22 cellular contexts compared by ENCODE assay signal in the genomic region with DNA sequence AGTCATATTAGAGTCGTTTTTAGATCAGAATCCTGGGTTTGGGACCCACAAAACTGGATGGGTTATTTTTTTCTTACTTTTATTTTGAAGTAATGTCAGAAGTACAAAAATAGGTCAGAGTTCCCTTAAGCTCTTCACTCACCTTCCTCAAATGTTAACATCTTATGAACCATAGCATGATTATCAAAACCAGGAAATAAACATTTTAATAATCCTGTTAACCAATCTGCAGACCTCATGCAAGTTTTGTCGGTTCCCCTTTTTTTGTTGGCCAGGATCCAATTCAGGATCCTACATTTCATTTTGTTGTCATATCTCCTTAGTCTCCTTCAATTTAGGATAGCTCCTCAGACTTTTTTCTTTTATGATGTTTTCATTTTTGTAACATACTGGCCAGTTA.
A peak's percentile ranks its signal among the peaks of the same experiment; 100 is the strongest.
DNase-seq lines count a peak whose midpoint lies in the region; ATAC-seq, FAIRE-seq and TF ChIP-seq lines count a peak whose summit lies in the region.
"Had no signal": no experiment of that assay in that cellular context is flagged by ENCODE, and none has a peak within 500 bp of the region (broad histone marks: within the 10 kb centered on the region; RNA-seq: fewer than 3 reads in every experiment).

No MANE protein-coding gene starts in this region.

- H4K20me1 ChIP-seq in K562 (replicated peaks; ENCODE audit: control insufficient read depth, insufficient read depth, low read length) = no peaks in the 10 kb centered on the region

- BruUV-seq in K562 (replicated peaks; lab: Mats Ljungman, UMichigan) = no TSS peak

- POLR2A ChIA-PET in K562 (lab: Yijun Ruan, JAX) = interaction anchor here (2.0 kb wide), 1 partner anchor 8 kb away, joined by 11 read pairs; no protein-coding TSS in a partner anchor

- no peaks in the 10 kb centered on the region for H3K9me3 ChIP-seq in K562 (replicated peaks; ENCODE audit: control insufficient read depth, insufficient read depth, low read depth, low read length)
- no peaks in the 10 kb centered on the region for H3K9me3 ChIP-seq in upper lobe of right lung
- H3K9me3 ChIP-seq: A549, heart left ventricle, left lung, mucosa of descending colon had no signal

- no peaks in the 10 kb centered on the region for H3K27me3 ChIP-seq in K562 (ENCODE audit: control insufficient read depth in 2 of 2, insufficient read depth in 2 of 2, low read length in 2 of 2)
- H3K27me3 ChIP-seq in upper lobe of right lung = no peaks in the 10 kb centered on the region
- H3K27me3 ChIP-seq: heart left ventricle, left lung had no signal

- FAIRE-seq in K562 (lab: Jason Lieb, UNC) = peak; percentile 60
- FAIRE-seq: A549, endometrium, H54 had no signal

- intact Hi-C loops in K562 (cut with micrococcal nuclease) (loop anchor here (10.0 kb wide), 1 partner anchor 218 kb away; a partner anchor contains a TSS), upper lobe of right lung (cut with DNase I) (no loop called here), head of caudate nucleus (cut with DNase I) (no loop called here)

- TF ChIP-seq CTCF in K562 (IDR thresholded peaks at IDR 0.05 in 2 of 3, conservative IDR thresholded peaks at IDR 0.05 in 1 of 3; ENCODE audit: insufficient read depth in 2 of 3, low read depth in 1 of 3, low read length in 3 of 3) = no peak
- TF ChIP-seq CTCF in upper lobe of right lung (IDR thresholded peaks at IDR 0.05) = no peak

- peak; percentile 29 for DNase-seq in SKM-1 treated with dmso at 0.1 percent for 144 hours (lab: John Stamatoyannopoulos, UW; ENCODE audit: unreplicated experiment)
- no peak for DNase-seq in SKM-1 (lab: John Stamatoyannopoulos, UW; ENCODE audit: unreplicated experiment)
- DNase-seq in NOMO-1 (lab: John Stamatoyannopoulos, UW; ENCODE audit: unreplicated experiment in 2 of 2) = peak; percentile 11 to 50
- peak in 2 of 4 experiments; percentile 19 to 54 for DNase-seq in K562 (ENCODE audit: extremely low read depth in 1 of 4, low spot score in 3 of 4)
- no peak for DNase-seq in upper lobe of right lung
- DNase-seq in head of caudate nucleus = no peak
- DNase-seq: activated CD4-positive, alpha-beta T cell treated with anti-CD3 and anti-CD28 coated beads, Interleukin-2, amount 10 ng/mL, durations not matched to agents 7 days and 5 days; activated gamma-delta T cell; CD4-positive, CD25-positive, alpha-beta regulatory T cell; heart left ventricle; KG1; left lung; mucosa of descending colon; NCI-H1105 treated with DMSO at 0.1 percent for 48 hours; NCI-H510A; stimulated activated CD8-positive, alpha-beta memory T cell treated with anti-CD3 and anti-CD28 coated beads, Interleukin-4, amount 100 ng/mL, for 48 hours had no signal

- peaks cover 98% of the 10 kb centered on the region for H3K79me2 ChIP-seq in K562 (ENCODE audit: control insufficient read depth, insufficient read depth, low read length)

- in situ Hi-C loops in K562 (cut with MboI) = no loop called here

- CTCF ChIA-PET in K562 (lab: Yijun Ruan, JAX; ENCODE audit: low intra/inter-chr PET ratio) = no interaction called here

- no peak for ATAC-seq in K562
- ATAC-seq in upper lobe of right lung = peak; percentile 59
- ATAC-seq in HG03571 (IDR thresholded peaks at IDR 0.05; ENCODE audit: unreplicated experiment) = no peak
- no peak for ATAC-seq in GM19324 (IDR thresholded peaks at IDR 0.05; ENCODE audit: low FRiP score, unreplicated experiment)
- ATAC-seq: A549, heart left ventricle, left lung, mucosa of descending colon had no signal

- no peak for TF ChIP-seq POLR2A in K562 (conservative IDR thresholded peaks at IDR 0.05)

- H3K4me3 ChIP-seq in K562 = no peak overlapping the region
- no peak overlapping the region for H3K4me3 ChIP-seq in upper lobe of right lung
- H3K4me3 ChIP-seq: A549, coronary artery, heart left ventricle, left lung, mucosa of descending colon had no signal

- no peaks in the 10 kb centered on the region for H3K9me1 ChIP-seq in K562 (ENCODE audit: control insufficient read depth, insufficient read depth, low read length)

- peak overlapping the region in 1 of 2 experiments; percentile 2; a peak in 1 of 4 replicates for H3K9ac ChIP-seq in K562 (ENCODE audit: insufficient read depth in 1 of 2, low read depth in 2 of 2, low read length in 2 of 2)

- WGBS in K562 (ENCODE audit: insufficient coverage, low coverage, missing lambda C conversion rate) = 4% methylated on average over 2 of the region's 2 CpGs

- no peak for TF ChIP-seq RAD21 in K562 (CRISPR knock-in tag; conservative IDR thresholded peaks at IDR 0.05 in 1 of 2, IDR thresholded peaks at IDR 0.05 in 1 of 2)

- H3K4me2 ChIP-seq in K562 (ENCODE audit: insufficient read depth, low read length) = no peak overlapping the region
- H3K4me2 ChIP-seq: A549 had no signal

- peaks cover 24% of the 10 kb centered on the region; the same call in 2 of the 3 replicates for H3K36me3 ChIP-seq in K562 (ENCODE audit: control insufficient read depth, insufficient read depth, low read length)
- no peaks in the 10 kb centered on the region for H3K36me3 ChIP-seq in upper lobe of right lung
- H3K36me3 ChIP-seq: left lung had no signal

- no peak for TF ChIP-seq EP300 in K562 (IDR thresholded peaks at IDR 0.05; ENCODE audit: low read length)

- no peak overlapping the region for H2AFZ ChIP-seq in K562 (ENCODE audit: low read depth, low read length)

- H3K4me1 ChIP-seq in K562 (replicated peaks in 1 of 2; ENCODE audit: control insufficient read depth in 2 of 2, insufficient read depth in 2 of 2, low read length in 2 of 2) = peaks cover 7 to 21% of the 10 kb centered on the region in 2 experiments; a peak in 4 of 5 replicates
- H3K4me1 ChIP-seq in upper lobe of right lung = peaks cover 67% of the 10 kb centered on the region

- H3K27ac ChIP-seq in K562 (ENCODE audit: extremely low read depth, low read depth, low read length) (peak overlapping the region; percentile 51; the same call in 2 of the 3 replicates), upper lobe of right lung (peak overlapping the region; percentile 8)
- H3K27ac ChIP-seq: A549, coronary artery, left lung had no signal

TF ChIP-seq in K562, 482 proteins besides CTCF, POLR2A, EP300 and RAD21 (continues in another document):
- TF ChIP-seq EP400 (IDR thresholded peaks at IDR 0.05) (0 out of 2 replicates have a peak, but pooled peaks have one; percentile 15), CBX5 (IDR thresholded peaks at IDR 0.05; ENCODE audit: borderline replicate concordance, low read depth) (no peak), ZNF354B (CRISPR knock-in tag; IDR thresholded peaks at IDR 0.05) (no peak), CREBBP (IDR thresholded peaks at IDR 0.05; ENCODE audit: low read depth, low read length) (no peak), NFIC (IDR thresholded peaks at IDR 0.05) (peak; percentile 94), GABPA (tag; conservative IDR thresholded peaks at IDR 0.05; ENCODE audit: low read depth) (no peak), SMARCC2 (IDR thresholded peaks at IDR 0.05; ENCODE audit: low read depth) (no peak), TRIM24 (IDR thresholded peaks at IDR 0.05) (no peak), CCNT2 (IDR thresholded peaks at IDR 0.05; ENCODE audit: borderline replicate concordance, extremely low read depth, insufficient read length, low read depth, low read length) (no peak), ZFPM2 (CRISPR knock-in tag; IDR thresholded peaks at IDR 0.05) (no peak), SPI1 (IDR thresholded peaks at IDR 0.05; ENCODE audit: borderline replicate concordance, low read depth, low read length) (peak; percentile 94), ZNF583 (CRISPR knock-in tag; IDR thresholded peaks at IDR 0.05) (no peak), ATF7 (IDR thresholded peaks at IDR 0.05) (no peak)
- TF ChIP-seq, protein P1, sequence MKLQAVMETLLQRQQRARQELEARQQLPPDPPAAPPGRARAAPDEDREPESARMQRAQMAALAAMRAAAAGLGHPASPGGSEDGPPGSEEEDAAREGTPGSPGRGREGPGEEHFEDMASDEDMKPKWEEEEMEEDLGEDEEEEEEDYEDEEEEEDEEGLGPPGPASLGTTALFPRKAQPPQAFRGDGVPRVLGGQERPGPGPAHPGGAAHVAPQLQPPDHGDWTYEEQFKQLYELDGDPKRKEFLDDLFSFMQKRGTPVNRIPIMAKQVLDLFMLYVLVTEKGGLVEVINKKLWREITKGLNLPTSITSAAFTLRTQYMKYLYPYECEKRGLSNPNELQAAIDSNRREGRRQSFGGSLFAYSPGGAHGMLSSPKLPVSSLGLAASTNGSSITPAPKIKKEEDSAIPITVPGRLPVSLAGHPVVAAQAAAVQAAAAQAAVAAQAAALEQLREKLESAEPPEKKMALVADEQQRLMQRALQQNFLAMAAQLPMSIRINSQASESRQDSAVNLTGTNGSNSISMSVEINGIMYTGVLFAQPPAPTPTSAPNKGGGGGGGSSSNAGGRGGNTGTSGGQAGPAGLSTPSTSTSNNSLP (IDR thresholded peaks at IDR 0.05; ENCODE audit: borderline replicate concordance, low read depth, low read length) = 0 out of 2 replicates have a peak, but pooled peaks have one; percentile 20
- TF ChIP-seq, protein P2, sequence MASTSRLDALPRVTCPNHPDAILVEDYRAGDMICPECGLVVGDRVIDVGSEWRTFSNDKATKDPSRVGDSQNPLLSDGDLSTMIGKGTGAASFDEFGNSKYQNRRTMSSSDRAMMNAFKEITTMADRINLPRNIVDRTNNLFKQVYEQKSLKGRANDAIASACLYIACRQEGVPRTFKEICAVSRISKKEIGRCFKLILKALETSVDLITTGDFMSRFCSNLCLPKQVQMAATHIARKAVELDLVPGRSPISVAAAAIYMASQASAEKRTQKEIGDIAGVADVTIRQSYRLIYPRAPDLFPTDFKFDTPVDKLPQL (IDR thresholded peaks at IDR 0.05; ENCODE audit: extremely low read depth, insufficient read length) = no peak

Comparison
In these comparisons a context has a peak if more than half of its experiments do, and no peak if none do; other contexts are left out.
1. DNase-seq: peak in SKM-1 treated with dmso at 0.1 percent for 144 hours (single experiment) and NOMO-1 (2 of 2); none in SKM-1 (single experiment), upper lobe of right lung (single experiment) and head of caudate nucleus (0 of 42).